In genomic region chr11:15687342-15687741, GRCh38 we compare ENCODE assay signal across 17 cellular contexts.
"Had no signal": no experiment of that assay in that cellular context is flagged by ENCODE, and none has a peak within 500 bp of the region (broad histone marks: within the 10 kb centered on the region; RNA-seq: fewer than 3 reads in every experiment).

No MANE protein-coding gene starts in this region.

- H3K4me2 ChIP-seq: KMS-11 had no signal

- H3K27me3 ChIP-seq: MG63 had no signal

- H3K36me3 ChIP-seq: MG63 had no signal

- H3K9ac ChIP-seq: KMS-11 had no signal

- H3K27ac ChIP-seq: KMS-11 had no signal

- DNase-seq: activated CD4-positive, alpha-beta T cell treated with anti-CD3 and anti-CD28 coated beads for 4 hours; activated CD8-positive, alpha-beta memory T cell treated with anti-CD3 and anti-CD28 coated beads, Interleukin-2, amount 50 U/mL, for 4 hours; activated CD8-positive, alpha-beta T cell treated with anti-CD3 and anti-CD28 coated beads for 36 hours; activated gamma-delta T cell treated with Interleukin-2 at 50 U/mL for 16 hours; activated naive CD4-positive, alpha-beta T cell treated with anti-CD3 and anti-CD28 coated beads, Interleukin-2, amount 10 ng/mL, durations not matched to agents 7 days and 5 days; activated naive CD8-positive, alpha-beta T cell treated with anti-CD3 and anti-CD28 coated beads for 36 hours; activated T-cell treated with anti-CD3 and anti-CD28 coated beads, Interleukin-2, amount 50 U/mL, for 72 hours; anterior cingulate cortex; MG63; NCI-H1105; NCI-H1436; NCI-H1694 treated with DMSO at 0.1 percent for 48 hours; NCI-H2029 treated with DMSO at 0.1 percent for 48 hours; NCI-H69; SHP77 had no signal

- H3K4me3 ChIP-seq: MG63 had no signal

- H3K9me3 ChIP-seq: MG63 had no signal

- ATAC-seq: activated CD4-positive, CD25-positive, alpha-beta regulatory T cell treated with anti-CD3 and anti-CD28 coated beads, Interleukin-2, amount 50 U/mL, for 24 hours; activated CD8-positive, alpha-beta T cell treated with anti-CD3 and anti-CD28 coated beads for 36 hours; activated T-cell treated with anti-CD3 and anti-CD28 coated beads, Interleukin-2, amount 50 U/mL, for 72 hours had no signal
